ENCODE assay signal across 9 cellular contexts in genomic region chr10:11036424-11037011, GRCh38. TPM values are rescaled to one million over a fixed set of nuclear protein-coding genes. Genes with fewer than 3 reads are reported as not detected.
DNase-seq lines count a peak whose midpoint lies in the region; ATAC-seq and TF ChIP-seq lines count a peak whose summit lies in the region.
"Had no signal": no experiment of that assay in that cellular context is flagged by ENCODE, and none has a peak within 500 bp of the region (broad histone marks: within the 10 kb centered on the region; RNA-seq: fewer than 3 reads in every experiment).

No MANE protein-coding gene starts in this region.

- CTCF ChIA-PET in PC-9 (lab: Charles Lee), result no interaction called here

- 70 to 89% methylated on average over 5 of the region's 5 CpGs for WGBS in sigmoid colon, 2 donors

- H3K4me1 ChIP-seq in PC-9 (replicated peaks; ENCODE audit: insufficient read depth) (no peaks in the 10 kb centered on the region), sigmoid colon (peaks cover 0 to 18% (median 16%) of the 10 kb centered on the region in 4 donors)

- TF ChIP-seq CTCF in PC-9 (conservative IDR thresholded peaks at IDR 0.05) (peak; percentile 76), foreskin fibroblast (IDR thresholded peaks at IDR 0.05; ENCODE audit: low read depth, low read length) (peak; percentile 63), sigmoid colon (IDR thresholded peaks at IDR 0.05) (peak; percentile 42 to 63 (median 56))

- no peak overlapping the region for H2AFZ ChIP-seq in PC-9

- H3K27me3 ChIP-seq in PC-9 (ENCODE audit: insufficient read depth, low read depth) (no peaks in the 10 kb centered on the region), sigmoid colon (no peaks in the 10 kb centered on the region)
- H3K27me3 ChIP-seq: BLaER1 treated with 17β-estradiol and CSF1 and Interleukin-3, amounts not matched to agents 10 nM and 100 nM had no signal

- H3K36me3 ChIP-seq in PC-9 (ENCODE audit: low read depth), result no peaks in the 10 kb centered on the region
- no peaks in the 10 kb centered on the region for H3K36me3 ChIP-seq in sigmoid colon
- H3K36me3 ChIP-seq: BLaER1 treated with 17β-estradiol and CSF1 and Interleukin-3, amounts not matched to agents 10 nM and 100 nM had no signal

- H3K27ac ChIP-seq in PC-9 (no peak overlapping the region), sigmoid colon (no peak overlapping the region)
- H3K27ac ChIP-seq: BLaER1 treated with 17β-estradiol and CSF1 and Interleukin-3, amounts not matched to agents 10 nM and 100 nM had no signal

- DNase-seq in NCI-H1105 treated with DMSO at 0.1 percent for 48 hours (lab: John Stamatoyannopoulos, UW) (peak; percentile 34), NCI-H1105 (lab: John Stamatoyannopoulos, UW) (no peak), PC-9 (peak in 1 of 2 experiments; percentile 22), foreskin fibroblast (peak; percentile 52 to 86), sigmoid colon (no peak), DMS79 treated with DMSO at 0.1 percent for 48 hours (lab: John Stamatoyannopoulos, UW) (no peak), GM19238 (ENCODE audit: insufficient read length, low spot score) (no peak)

- H3K79me2 ChIP-seq in PC-9 (ENCODE audit: low read depth), result no peaks in the 10 kb centered on the region

- no peaks in the 10 kb centered on the region for H4K20me1 ChIP-seq in PC-9 (ENCODE audit: insufficient read depth)
- H4K20me1 ChIP-seq: BLaER1 treated with 17β-estradiol and CSF1 and Interleukin-3, amounts not matched to agents 10 nM and 100 nM had no signal

- H3K9me3 ChIP-seq in PC-9 (ENCODE audit: insufficient read depth, low read depth), result no peaks in the 10 kb centered on the region
- H3K9me3 ChIP-seq in sigmoid colon, result no peaks in the 10 kb centered on the region

- POLR2A ChIA-PET in PC-9 (lab: Charles Lee; ENCODE audit: unreplicated experiment), result no interaction called here

- ATAC-seq in HG03460 (IDR thresholded peaks at IDR 0.05; ENCODE audit: unreplicated experiment), result no peak

- TF ChIP-seq POLR2A in sigmoid colon (IDR thresholded peaks at IDR 0.05), result no peak

- TF ChIP-seq EP300 in sigmoid colon (IDR thresholded peaks at IDR 0.05), result no peak

- BruUV-seq in PC-9 (replicated peaks; lab: Mats Ljungman, UMichigan), result no TSS peak

- H3K4me3 ChIP-seq in PC-9 (no peak overlapping the region), foreskin fibroblast (ENCODE audit: low read depth in 1 of 2, low read length in 2 of 2) (no peak overlapping the region), sigmoid colon (no peak overlapping the region)
- H3K4me3 ChIP-seq: BLaER1 treated with 17β-estradiol and CSF1 and Interleukin-3, amounts not matched to agents 10 nM and 100 nM had no signal

- H3K4me2 ChIP-seq in PC-9, result no peak overlapping the region

- intact Hi-C loops in PC-9 (cut with micrococcal nuclease; ENCODE audit: unreplicated experiment), result loop anchor here (2.0 to 5.0 kb wide), 4 partner anchors 519 to 1694 kb away; no protein-coding TSS in a partner anchor
- intact Hi-C loops in sigmoid colon (cut with DNase I), result loop anchor here (5.0 kb wide), 1 partner anchor 1704 kb away; no protein-coding TSS in a partner anchor

- H3K9me2 ChIP-seq in PC-9 (ENCODE audit: insufficient read depth), result no peaks in the 10 kb centered on the region

- H3F3A ChIP-seq in PC-9 (ENCODE audit: insufficient read depth, low read depth), result no peaks in the 10 kb centered on the region

RNA-seq across cellular contexts. Expression of gene CELF2, which starts 18.8 kb away (rescaled TPM):
- not detected in 2 replicates for total RNA-seq in PC-9 (2021)
- total RNA-seq in sigmoid colon, result 10 to 100 TPM; 48.9 to 83.1 (median 60.3) TPM
- polyA plus RNA-seq in sigmoid colon, result 10 to 100 TPM in 2 of 3 donors, 1 to 10 TPM in 1; 6.0 to 27.5 (median 12.6) TPM

Comparison
In these comparisons a context has a peak if more than half of its experiments do, and no peak if none do; other contexts are left out.
1. DNase-seq: peak in NCI-H1105 treated with DMSO at 0.1 percent for 48 hours (single experiment) and foreskin fibroblast (2 of 2); none in NCI-H1105 (single experiment), sigmoid colon (single experiment), DMS79 treated with DMSO at 0.1 percent for 48 hours (single experiment) and GM19238 (single experiment).
2. RNA of gene CELF2, which starts 18.8 kb away (total RNA-seq): 48.9 to 83.1 TPM in sigmoid colon; not detected in PC-9; every median in the first group is over 10 times any median in the second.
3. Peak in every context shown above with its lines, with median percentiles within 50 percentile points of each other: CTCF ChIP-seq.